ENCODE assay signal across 9 cellular contexts in the genomic region with DNA sequence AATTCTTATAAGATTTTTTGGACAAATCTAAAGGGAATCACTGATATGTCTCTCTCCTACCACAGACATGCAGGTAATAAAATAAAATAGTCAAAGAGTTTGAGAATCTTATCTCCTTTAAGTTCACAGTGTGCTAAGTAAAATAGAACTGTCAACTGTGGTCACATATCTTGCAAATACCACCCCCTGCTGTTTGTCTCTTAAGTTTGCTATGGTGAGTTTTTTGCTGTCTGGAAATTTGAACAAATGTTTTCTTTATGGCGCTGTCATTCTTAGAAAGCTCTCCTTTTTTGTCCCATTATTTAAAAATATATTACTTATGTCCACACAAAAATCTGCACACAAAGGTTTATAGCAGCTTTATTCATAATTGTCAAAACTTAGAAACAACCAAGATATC. TPM values are rescaled to one million over a fixed set of nuclear protein-coding genes. Genes with fewer than 3 reads are reported as not detected.
A peak's percentile ranks its signal among the peaks of the same experiment; 100 is the strongest.
DNase-seq lines count a peak whose midpoint lies in the region; ATAC-seq, FAIRE-seq and TF ChIP-seq lines count a peak whose summit lies in the region.
"Had no signal": no experiment of that assay in that cellular context is flagged by ENCODE, and none has a peak within 500 bp of the region (broad histone marks: within the 10 kb centered on the region; RNA-seq: fewer than 3 reads in every experiment).

No MANE protein-coding gene starts in this region.

- H3K4me3 ChIP-seq in fibroblast of pulmonary artery (replicated peaks; ENCODE audit: low read depth, low read length), result no peak overlapping the region
- H3K4me3 ChIP-seq: SJSA1 had no signal

- ATAC-seq in Right ventricle myocardium superior (ENCODE audit: poor library complexity), result peak; percentile 64

- H3K4me1 Mint-ChIP-seq in type B pancreatic cell (ENCODE audit: unreplicated experiment), result no peaks in the 10 kb centered on the region

- no peak for DNase-seq in Right ventricle myocardium superior
- no peak for DNase-seq in cardiac septum (ENCODE audit: low spot score)
- DNase-seq in RCC 7860 (ENCODE audit: low spot score), result no peak
- DNase-seq in fibroblast of pulmonary artery (ENCODE audit: low read depth), result peak; percentile 3
- no peak for DNase-seq in type B pancreatic cell (ENCODE audit: extremely low spot score, unreplicated experiment)
- DNase-seq in UCSD-AML1 (lab: John Stamatoyannopoulos, UW; ENCODE audit: unreplicated experiment), result no peak
- no peak for DNase-seq in HuH-7 (ENCODE audit: low spot score)
- DNase-seq in stimulated activated naive CD4-positive, alpha-beta T cell treated with Interleukin-2 at 50 U/mL for 16 hours (lab: John Stamatoyannopoulos, UW), result no peak

- H3K27me3 Mint-ChIP-seq in type B pancreatic cell, result peaks cover 14% of the 10 kb centered on the region

- peak; percentile 9 for TF ChIP-seq CTCF in fibroblast of pulmonary artery (IDR thresholded peaks at IDR 0.05; ENCODE audit: low read length, missing control alignments)
- peak; percentile 55 for TF ChIP-seq CTCF in type B pancreatic cell (conservative IDR thresholded peaks at IDR 0.05)

- no peaks in the 10 kb centered on the region for H3K9me3 Mint-ChIP-seq in type B pancreatic cell

- peak; percentile 23 for FAIRE-seq in RCC 7860 (lab: Jason Lieb, UNC)

- no peaks in the 10 kb centered on the region for H3K36me3 Mint-ChIP-seq in type B pancreatic cell

- H3K4me3 Mint-ChIP-seq in type B pancreatic cell, result no peak overlapping the region

- intact Hi-C loops in Right ventricle myocardium superior (cut with DNase I) (no loop called here), cardiac septum (cut with DNase I) (loop anchor here (1.0 kb wide), 2 partner anchors 19 to 308 kb away; no protein-coding TSS in a partner anchor)

- H3K27ac Mint-ChIP-seq in type B pancreatic cell, result no peak overlapping the region

RNA-seq across cellular contexts. Expression of a gene that starts 19.6 kb away (rescaled TPM):
- total RNA-seq in Right ventricle myocardium superior, result 8.5 TPM
- 6.6 TPM for total RNA-seq in cardiac septum
- not detected in 2 replicates for total RNA-seq in type B pancreatic cell (ENCODE audit: low replicate concordance)
- total RNA-seq: SJSA1 had no signal

RNA-seq across cellular contexts. Expression of a gene that starts 40.4 kb away (rescaled TPM):
- total RNA-seq in Right ventricle myocardium superior (5.6 TPM), cardiac septum (3.5 TPM), type B pancreatic cell (ENCODE audit: low replicate concordance) (not detected in 2 replicates)
- total RNA-seq: SJSA1 had no signal

RNA-seq across cellular contexts. Expression of a gene that starts 43.3 kb away (rescaled TPM):
- total RNA-seq in Right ventricle myocardium superior, result 33.4 TPM
- 44.9 TPM for total RNA-seq in cardiac septum
- total RNA-seq in type B pancreatic cell (ENCODE audit: low replicate concordance), result 72.9 and 98.5 TPM in 2 replicates
- total RNA-seq: SJSA1 had no signal

RNA-seq across cellular contexts. Expression of a gene that starts 43.7 kb away (rescaled TPM):
- total RNA-seq in Right ventricle myocardium superior, result 27.1 TPM
- total RNA-seq in cardiac septum, result 26.1 TPM
- 90.1 and 106 TPM in 2 replicates for total RNA-seq in type B pancreatic cell (ENCODE audit: low replicate concordance)
- total RNA-seq: SJSA1 had no signal
